ENCODE assay signal across 17 cellular contexts in the genomic region with DNA sequence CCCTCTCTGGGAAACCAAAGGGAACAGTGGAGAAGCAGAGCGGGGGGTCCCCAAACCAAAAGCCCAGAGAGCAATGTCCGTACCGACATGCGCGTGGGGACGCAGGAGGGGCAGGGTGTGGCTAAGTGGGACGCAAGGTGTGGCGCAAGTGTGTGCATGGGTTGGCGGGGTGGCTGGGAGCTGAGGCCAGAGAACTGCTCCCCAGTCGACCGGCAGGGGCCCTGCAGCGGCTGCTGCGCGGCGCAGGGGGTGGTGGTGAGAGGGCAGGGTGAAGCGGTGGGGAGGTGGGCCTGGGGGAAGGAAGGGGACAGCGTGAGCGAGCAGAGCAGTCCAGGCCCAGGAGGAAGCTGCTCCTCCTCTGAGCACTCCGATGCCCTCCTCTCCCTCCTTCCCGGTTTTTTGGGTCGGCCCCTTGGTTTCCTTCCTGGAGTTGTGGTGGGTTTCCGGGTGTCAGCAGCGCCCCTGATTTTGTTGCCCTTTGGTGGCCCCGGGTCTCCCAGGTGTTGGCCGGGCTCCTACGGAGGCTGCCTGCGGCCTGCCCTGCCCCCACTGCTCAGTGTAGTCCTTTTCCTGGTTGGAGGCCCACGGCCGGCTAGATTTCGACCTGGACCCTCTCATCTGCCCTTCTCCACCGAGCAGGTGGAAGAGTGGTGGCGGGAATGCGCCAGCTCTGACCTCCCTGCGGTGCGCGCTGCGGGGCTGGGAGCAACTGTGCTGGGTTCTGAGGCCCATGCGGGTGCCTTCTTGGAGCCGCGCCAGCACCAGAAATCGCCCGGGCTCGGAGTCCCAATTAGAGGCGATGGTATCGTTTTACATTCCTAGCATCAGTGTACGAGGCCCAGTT. TPM values are rescaled to one million over a fixed set of nuclear protein-coding genes. Genes with fewer than 3 reads are reported as not detected.
DNase-seq lines count a peak whose midpoint lies in the region; ATAC-seq and TF ChIP-seq lines count a peak whose summit lies in the region.
"Had no signal": no experiment of that assay in that cellular context is flagged by ENCODE, and none has a peak within 500 bp of the region (broad histone marks: within the 10 kb centered on the region; RNA-seq: fewer than 3 reads in every experiment).

No MANE protein-coding gene starts in this region.

- H3K27ac ChIP-seq in foreskin keratinocyte (no peak overlapping the region), mucosa of rectum (ENCODE audit: low read depth in 2 of 2, low read length in 2 of 2) (peak overlapping the region in 1 of 2 donors; percentile 48), upper lobe of left lung (peak overlapping the region; percentile 69 to 77 (median 70)), dorsolateral prefrontal cortex (no peak overlapping the region)
- H3K27ac ChIP-seq: A549, WERI-Rb-1 had no signal

- H3K27me3 ChIP-seq in foreskin keratinocyte (no peaks in the 10 kb centered on the region), mucosa of rectum (ENCODE audit: control insufficient read depth in 2 of 2, insufficient read depth in 2 of 2, low read length in 2 of 2) (no peaks in the 10 kb centered on the region), upper lobe of left lung (no peaks in the 10 kb centered on the region), dorsolateral prefrontal cortex (peaks cover 0 to under 1% (median 0%) of the 10 kb centered on the region in 45 donors)

- H3K4me3 ChIP-seq in mucosa of rectum (ENCODE audit: low read length in 2 of 2) (peak overlapping the region; percentile 7 to 69), upper lobe of left lung (peak overlapping the region in 3 of 4 donors; percentile 23 to 50 (median 45)), dorsolateral prefrontal cortex (peak overlapping the region in 1 of 59 donors; percentile 16)
- H3K4me3 ChIP-seq: A549 had no signal

- TF ChIP-seq POLR2A in upper lobe of left lung (IDR thresholded peaks at IDR 0.05) = peak in 1 of 4 donors; percentile 51

- H3K36me3 ChIP-seq in mucosa of rectum (ENCODE audit: control insufficient read depth in 2 of 2, insufficient read depth in 2 of 2, low read length in 2 of 2) (no peaks in the 10 kb centered on the region), upper lobe of left lung (no peaks in the 10 kb centered on the region)
- H3K36me3 ChIP-seq: WERI-Rb-1 had no signal

- ATAC-seq in foreskin keratinocyte = peak; percentile 8
- peak; percentile 26 to 76 for ATAC-seq in upper lobe of left lung (ENCODE audit: low FRiP score in 2 of 2)
- ATAC-seq: A549, Panc1 had no signal

- H3K4me1 ChIP-seq in foreskin keratinocyte = no peaks in the 10 kb centered on the region
- H3K4me1 ChIP-seq in mucosa of rectum (ENCODE audit: control insufficient read depth in 2 of 2, insufficient read depth in 2 of 2, low read length in 2 of 2) = no peaks in the 10 kb centered on the region
- H3K4me1 ChIP-seq in upper lobe of left lung = peaks cover 13 to 26% (median 19%) of the 10 kb centered on the region in 4 donors

- intact Hi-C loops in dorsolateral prefrontal cortex (cut with DNase I) = no loop called here

- no peak for TF ChIP-seq EP300 in upper lobe of left lung (IDR thresholded peaks at IDR 0.05)

- WGBS in upper lobe of left lung, 2 donors = 50 to 58% methylated on average over 28 to 39 of the region's 46 CpGs

- TF ChIP-seq CTCF in foreskin keratinocyte (conservative IDR thresholded peaks at IDR 0.05) (no peak), upper lobe of left lung (IDR thresholded peaks at IDR 0.05) (peak in 1 of 6 experiments; percentile 35), dorsolateral prefrontal cortex (IDR thresholded peaks at IDR 0.05 in 54 of 56, conservative IDR thresholded peaks at IDR 0.05 in 2 of 56; ENCODE audit: low read depth in 1 of 56, partially characterized antibody in 56 of 56) (no peak)

- DNase-seq in NCI-H510A treated with DMSO at 0.1 percent for 48 hours (lab: John Stamatoyannopoulos, UW) (peak; percentile 40), NCI-H510A (lab: John Stamatoyannopoulos, UW) (no peak), foreskin keratinocyte (no peak), upper lobe of left lung (peak; percentile 30 to 84), dorsolateral prefrontal cortex (no peak), dedifferentiated amniotic fluid mesenchymal stem cell (ENCODE audit: extremely low spot score) (no peak)
- DNase-seq in activated CD4-positive, alpha-beta T cell treated with anti-CD3 and anti-CD28 coated beads for 1 hour = no peak
- DNase-seq: activated naive CD4-positive, alpha-beta T cell treated with Interleukin-2 at 50 U/mL for 16 hours; CD8-positive, alpha-beta memory T cell; effector CD8-positive, alpha-beta T cell; Karpas-422; NCI-H1417 treated with DMSO at 0.1 percent for 48 hours; NCI-H524; WERI-Rb-1 had no signal

- H3K9me3 ChIP-seq in mucosa of rectum (ENCODE audit: control insufficient read depth in 2 of 2, low read length in 2 of 2) (no peaks in the 10 kb centered on the region), upper lobe of left lung (no peaks in the 10 kb centered on the region)
- H3K9me3 ChIP-seq: A549 had no signal

- H3K9ac ChIP-seq in mucosa of rectum (ENCODE audit: low read depth in 1 of 2, low read length in 2 of 2) = peak overlapping the region; percentile 52 to 66

RNA-seq across cellular contexts. Expression of a gene that starts 40.5 kb away (rescaled TPM):
- total RNA-seq in foreskin keratinocyte = 21.3 and 28.2 TPM in 2 replicates
- 30.3 and 34.1 TPM in 2 replicates for polyA plus RNA-seq in foreskin keratinocyte
- total RNA-seq in upper lobe of left lung = 10 to 100 TPM; 28.0 to 56.6 (median 35.6) TPM
- 10 to 100 TPM in 65 of 120 experiments, 1 to 10 TPM in 55; 3.0 to 19.0 (median 10.2) TPM for total RNA-seq in dorsolateral prefrontal cortex

Comparison
In these comparisons a context has a peak if more than half of its experiments do, and no peak if none do; other contexts are left out.
1. DNase-seq: peak in NCI-H510A treated with DMSO at 0.1 percent for 48 hours (single experiment) and upper lobe of left lung (2 of 2); none in NCI-H510A (single experiment), foreskin keratinocyte (0 of 2), activated CD4-positive, alpha-beta T cell treated with anti-CD3 and anti-CD28 coated beads for 1 hour (single experiment), dorsolateral prefrontal cortex (0 of 10) and dedifferentiated amniotic fluid mesenchymal stem cell (single experiment).
2. H3K27ac ChIP-seq: peak in upper lobe of left lung (4 of 4); none in foreskin keratinocyte (single experiment) and dorsolateral prefrontal cortex (0 of 59).